Comparison of ENCODE assay signal across 20 cellular contexts in the genomic region with DNA sequence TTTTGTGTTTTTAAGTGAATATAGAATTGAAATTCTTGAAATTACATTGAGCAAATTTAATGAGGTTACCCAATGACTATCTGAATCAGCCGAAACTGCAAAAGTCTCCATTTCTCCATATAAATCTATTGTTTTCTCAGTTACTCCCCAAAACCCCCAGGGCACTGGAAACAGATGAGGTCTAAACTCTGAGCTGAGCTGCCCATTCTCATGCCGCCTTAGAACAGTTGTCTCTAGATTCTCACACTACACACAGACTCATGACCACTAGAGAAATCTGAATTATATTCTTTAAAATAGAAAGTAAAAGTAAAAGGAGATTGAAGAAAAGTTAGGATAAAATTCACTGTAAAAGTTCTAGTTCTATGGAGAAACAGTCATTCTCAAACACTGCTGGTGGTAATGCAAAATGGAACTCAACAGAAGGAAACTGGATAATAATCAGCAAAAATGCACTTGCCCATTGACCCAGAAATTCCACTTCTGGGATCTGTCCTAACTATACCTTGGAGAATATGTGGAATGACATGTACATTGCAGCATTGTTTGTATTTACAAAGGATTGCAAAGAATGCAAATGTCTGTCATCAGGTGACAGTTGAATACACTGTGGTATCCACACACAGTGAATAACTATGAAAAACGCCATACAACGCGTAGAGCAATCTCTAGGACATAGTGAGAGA.
A peak's percentile ranks its signal among the peaks of the same experiment; 100 is the strongest.
DNase-seq lines count a peak whose midpoint lies in the region; ATAC-seq and TF ChIP-seq lines count a peak whose summit lies in the region.
"Had no signal": no experiment of that assay in that cellular context is flagged by ENCODE, and none has a peak within 500 bp of the region (broad histone marks: within the 10 kb centered on the region; RNA-seq: fewer than 3 reads in every experiment).

No MANE protein-coding gene starts in this region.

- peaks cover 79% of the 10 kb centered on the region for H3K4me1 Mint-ChIP-seq in activated T-cell treated with anti-CD3 and anti-CD28 coated beads, Interleukin-2, amount 50 U/mL, for 4 hours (ENCODE audit: low read depth)
- peaks cover 49% of the 10 kb centered on the region for H3K4me1 Mint-ChIP-seq in activated naive CD8-positive, alpha-beta T cell treated with anti-CD3 and anti-CD28 coated beads, Interleukin-2, amount 10 ng/mL, durations not matched to agents 7 days and 5 days

- H3K36me3 ChIP-seq in Loucy (ENCODE audit: insufficient read depth, low read length) = no peaks in the 10 kb centered on the region
- H3K36me3 ChIP-seq in neutrophil = peaks cover 8% of the 10 kb centered on the region
- H3K36me3 ChIP-seq: gastroesophageal sphincter, thoracic aorta had no signal

- H3K9me2 ChIP-seq in Loucy (replicated peaks; ENCODE audit: low read depth, low read length) = no peaks in the 10 kb centered on the region

- 0 out of 2 replicates have a peak, but pooled peaks cover 3% of the 10 kb centered on the region for H3K79me2 ChIP-seq in Loucy (ENCODE audit: insufficient read depth, low read length)

- no peak for DNase-seq in activated T-cell treated with anti-CD3 and anti-CD28 coated beads, Interleukin-2, amount 50 U/mL, for 4 hours
- DNase-seq in activated T-cell treated with anti-CD3 and anti-CD28 coated beads, Interleukin-2, amount 50 U/mL, for 1 hour = no peak
- no peak for DNase-seq in activated naive CD8-positive, alpha-beta T cell treated with anti-CD3 and anti-CD28 coated beads, Interleukin-2, amount 10 ng/mL, durations not matched to agents 7 days and 5 days
- no peak for DNase-seq in activated effector memory CD4-positive, alpha-beta T cell treated with Interleukin-2 at 50 U/mL for 16 hours
- DNase-seq in amygdala (lab: John Stamatoyannopoulos, UW) (no peak), NCI-H128 (lab: John Stamatoyannopoulos, UW; ENCODE audit: unreplicated experiment) (no peak)
- DNase-seq: ACHN, DMS153, erythroblast, HCEC 1CT, left colon, midbrain, NCI-H1417, NCI-H526 treated with DMSO at 0.1 percent for 48 hours, SHP77 treated with DMSO at 0.1 percent for 48 hours had no signal

- H3K4me1 ChIP-seq in Loucy (ENCODE audit: insufficient read depth, low read length, poor library complexity, severe bottlenecking) (peaks cover 45% of the 10 kb centered on the region), neutrophil (ENCODE audit: control insufficient read depth in 1 of 2, insufficient read depth in 1 of 2, low read depth in 1 of 2, low read length in 1 of 2) (peaks cover 7 to 18% of the 10 kb centered on the region in 2 experiments)
- H3K4me1 ChIP-seq: gastroesophageal sphincter had no signal

- peaks cover 12% of the 10 kb centered on the region for H3K36me3 Mint-ChIP-seq in activated T-cell treated with anti-CD3 and anti-CD28 coated beads, Interleukin-2, amount 50 U/mL, for 4 hours (ENCODE audit: insufficient read depth)
- peaks cover 17% of the 10 kb centered on the region for H3K36me3 Mint-ChIP-seq in activated naive CD8-positive, alpha-beta T cell treated with anti-CD3 and anti-CD28 coated beads, Interleukin-2, amount 10 ng/mL, durations not matched to agents 7 days and 5 days

- H3K9me3 ChIP-seq in Loucy (ENCODE audit: insufficient read depth, low read depth, low read length) = no peaks in the 10 kb centered on the region
- no peaks in the 10 kb centered on the region for H3K9me3 ChIP-seq in neutrophil
- H3K9me3 ChIP-seq: gastroesophageal sphincter, thoracic aorta had no signal

- H3K4me3 ChIP-seq in Loucy (ENCODE audit: low read length, poor library complexity, severe bottlenecking) = peak overlapping the region; percentile 46
- no peak overlapping the region for H3K4me3 ChIP-seq in neutrophil (ENCODE audit: low read depth in 1 of 2, low read length in 1 of 2)
- H3K4me3 ChIP-seq: gastroesophageal sphincter, thoracic aorta had no signal

- peak overlapping the region; percentile 17 for H3K27ac ChIP-seq in neutrophil
- H3K27ac ChIP-seq: gastroesophageal sphincter, thoracic aorta, VCaP had no signal

- H3K27me3 Mint-ChIP-seq in activated T-cell treated with anti-CD3 and anti-CD28 coated beads, Interleukin-2, amount 50 U/mL, for 4 hours (ENCODE audit: low read depth) = no peaks in the 10 kb centered on the region
- H3K27me3 Mint-ChIP-seq in activated naive CD8-positive, alpha-beta T cell treated with anti-CD3 and anti-CD28 coated beads, Interleukin-2, amount 10 ng/mL, durations not matched to agents 7 days and 5 days = no peaks in the 10 kb centered on the region

- no peak for TF ChIP-seq CTCF in Loucy (conservative IDR thresholded peaks at IDR 0.05; ENCODE audit: low read length)
- no peak for TF ChIP-seq CTCF in neutrophil (IDR thresholded peaks at IDR 0.05)

- no peaks in the 10 kb centered on the region for H3F3A ChIP-seq in Loucy (ENCODE audit: low read depth)

- POLR2A ChIA-PET in activated naive CD8-positive, alpha-beta T cell treated with anti-CD3 and anti-CD28 coated beads, Interleukin-2, amount 10 ng/mL, durations not matched to agents 7 days and 5 days (lab: Charles Lee) = interaction anchor here (6.4 kb wide), 1 partner anchor 15 kb away, joined by 56 read pairs; no protein-coding TSS in a partner anchor

- peak overlapping the region; percentile 65 for H3K4me2 ChIP-seq in Loucy (ENCODE audit: low read depth, low read length, poor library complexity, severe bottlenecking)

- ATAC-seq in activated T-cell treated with anti-CD3 and anti-CD28 coated beads, Interleukin-2, amount 50 U/mL, for 4 hours = peak in 1 of 2 donors; percentile 18
- ATAC-seq in activated naive CD8-positive, alpha-beta T cell treated with anti-CD3 and anti-CD28 coated beads, Interleukin-2, amount 10 ng/mL, durations not matched to agents 7 days and 5 days (ENCODE audit: low read depth) = no peak
- ATAC-seq: gastroesophageal sphincter, left colon had no signal

- peak overlapping the region; percentile 78 for H3K4me3 Mint-ChIP-seq in activated T-cell treated with anti-CD3 and anti-CD28 coated beads, Interleukin-2, amount 50 U/mL, for 4 hours
- peak overlapping the region; percentile 65 for H3K4me3 Mint-ChIP-seq in activated naive CD8-positive, alpha-beta T cell treated with anti-CD3 and anti-CD28 coated beads, Interleukin-2, amount 10 ng/mL, durations not matched to agents 7 days and 5 days

- H3K9ac ChIP-seq in Loucy (ENCODE audit: low read depth, low read length, poor library complexity, severe bottlenecking) = no peak overlapping the region

- no peaks in the 10 kb centered on the region for H4K20me1 ChIP-seq in Loucy (ENCODE audit: insufficient read depth, low read length, poor library complexity, severe bottlenecking)

- peak overlapping the region; percentile 76 for H2AFZ ChIP-seq in Loucy (ENCODE audit: low read length)

- H3K27me3 ChIP-seq in Loucy (ENCODE audit: insufficient read depth, low read length, poor library complexity, severe bottlenecking) = no peaks in the 10 kb centered on the region
- no peaks in the 10 kb centered on the region for H3K27me3 ChIP-seq in neutrophil
- H3K27me3 ChIP-seq: gastroesophageal sphincter had no signal

- H3K9me3 Mint-ChIP-seq in activated T-cell treated with anti-CD3 and anti-CD28 coated beads, Interleukin-2, amount 50 U/mL, for 4 hours = no peaks in the 10 kb centered on the region
- H3K9me3 Mint-ChIP-seq in activated naive CD8-positive, alpha-beta T cell treated with anti-CD3 and anti-CD28 coated beads, Interleukin-2, amount 10 ng/mL, durations not matched to agents 7 days and 5 days = no peaks in the 10 kb centered on the region

- H3K27ac Mint-ChIP-seq in activated naive CD8-positive, alpha-beta T cell treated with anti-CD3 and anti-CD28 coated beads, Interleukin-2, amount 10 ng/mL, durations not matched to agents 7 days and 5 days = peak overlapping the region; percentile 82
